In genomic region chr4:106304632-106305031, GRCh38 we compare ENCODE assay signal across 19 cellular contexts. TPM values are rescaled to one million over a fixed set of nuclear protein-coding genes. Genes with fewer than 3 reads are reported as not detected.
DNase-seq lines count a peak whose midpoint lies in the region; ATAC-seq, FAIRE-seq and TF ChIP-seq lines count a peak whose summit lies in the region.
"Had no signal": no experiment of that assay in that cellular context is flagged by ENCODE, and none has a peak within 500 bp of the region (broad histone marks: within the 10 kb centered on the region; RNA-seq: fewer than 3 reads in every experiment).

No MANE protein-coding gene starts in this region.

- H3K27ac ChIP-seq in cardiac muscle cell: peak overlapping the region; percentile 39
- peak overlapping the region; percentile 51; the same call in 1 of the 2 replicates for H3K27ac ChIP-seq in HUES6 (ENCODE audit: low read depth, low read length)
- H3K27ac ChIP-seq: 22Rv1, A549 had no signal

- no peak for DNase-seq in cardiac muscle cell (ENCODE audit: low read depth in 1 of 2, low spot score in 1 of 2)
- DNase-seq in Right ventricle myocardium superior: no peak
- DNase-seq in WTC11 (ENCODE audit: low spot score): no peak
- no peak for DNase-seq in neural crest cell (ENCODE audit: low read depth, low spot score)
- DNase-seq in H54 (ENCODE audit: insufficient read length, low spot score): no peak
- DNase-seq in GM13977 (ENCODE audit: low spot score): no peak
- DNase-seq: AML-193; Calu3; CD4-positive, alpha-beta memory T cell; DND-41; EL; GOT3; H9 had no signal

- H3K27me3 ChIP-seq in cardiac muscle cell: no peaks in the 10 kb centered on the region
- H3K27me3 ChIP-seq in HUES6 (ENCODE audit: control insufficient read depth, insufficient read depth, low read length): no peaks in the 10 kb centered on the region

- H3K4me1 Mint-ChIP-seq in WTC11 (peaks cover 38% of the 10 kb centered on the region), neural crest cell (no peaks in the 10 kb centered on the region)

- H3K27ac Mint-ChIP-seq in WTC11 (peak overlapping the region; percentile 68; the same call in 1 of the 2 replicates), neural crest cell (ENCODE audit: unreplicated experiment) (peak overlapping the region; percentile 8)
- H3K27ac Mint-ChIP-seq: CD4-positive, alpha-beta memory T cell had no signal

- H3K36me3 Mint-ChIP-seq in WTC11 (peaks cover 16% of the 10 kb centered on the region), neural crest cell (ENCODE audit: low read depth) (peaks cover 9% of the 10 kb centered on the region)

- intact Hi-C loops in Right ventricle myocardium superior (cut with DNase I): no loop called here

- H3K9me3 ChIP-seq in cardiac muscle cell (ENCODE audit: low read depth) (no peaks in the 10 kb centered on the region), HUES6 (ENCODE audit: control insufficient read depth, insufficient read depth, low read depth, low read length) (no peaks in the 10 kb centered on the region)
- H3K9me3 ChIP-seq: A549 had no signal

- no peaks in the 10 kb centered on the region for H3K27me3 Mint-ChIP-seq in WTC11 (ENCODE audit: low read depth)
- no peaks in the 10 kb centered on the region for H3K27me3 Mint-ChIP-seq in neural crest cell (ENCODE audit: low read depth)
- H3K27me3 Mint-ChIP-seq: CD4-positive, alpha-beta memory T cell had no signal

- H3K4me1 ChIP-seq in cardiac muscle cell (ENCODE audit: low read depth): peaks cover 12% of the 10 kb centered on the region
- H3K4me1 ChIP-seq in HUES6 (ENCODE audit: control insufficient read depth, insufficient read depth, low read length): peaks cover 34% of the 10 kb centered on the region
- H3K4me1 ChIP-seq: A549 had no signal

- H3K4me3 ChIP-seq in cardiac muscle cell (no peak overlapping the region), HUES6 (ENCODE audit: low read depth, low read length) (no peak overlapping the region)
- H3K4me3 ChIP-seq: A549, GM12878 had no signal

- no peak for TF ChIP-seq POLR2A in H54 (IDR thresholded peaks at IDR 0.05; ENCODE audit: low read depth, low read length)

- H3K36me3 ChIP-seq in cardiac muscle cell (peaks cover 22% of the 10 kb centered on the region), HUES6 (ENCODE audit: control insufficient read depth, insufficient read depth, low read length) (peaks cover 15% of the 10 kb centered on the region)

- H3K4me3 Mint-ChIP-seq in WTC11 (no peak overlapping the region), neural crest cell (no peak overlapping the region)
- H3K4me3 Mint-ChIP-seq: CD14-positive monocyte; CD4-positive, alpha-beta memory T cell; H9 had no signal

- CTCF ChIA-PET in WTC11 (lab: Charles Lee): no interaction called here

- ATAC-seq in Right ventricle myocardium superior (ENCODE audit: poor library complexity): no peak
- no peak for ATAC-seq in WTC11
- no peak for ATAC-seq in HG03280 (IDR thresholded peaks at IDR 0.05; ENCODE audit: unreplicated experiment)
- ATAC-seq: A549 had no signal

- TF ChIP-seq CTCF in cardiac muscle cell (IDR thresholded peaks at IDR 0.05; ENCODE audit: low read depth, low read length) (no peak), WTC11 (IDR thresholded peaks at IDR 0.05) (no peak), neural crest cell (conservative IDR thresholded peaks at IDR 0.05) (no peak), GM13977 (IDR thresholded peaks at IDR 0.05; ENCODE audit: extremely low read depth, insufficient read depth, missing control alignments) (no peak)

- FAIRE-seq in H54 (lab: Jason Lieb, UNC): no peak
- FAIRE-seq: A549, GM12878 had no signal

- no peak overlapping the region for H3K9ac ChIP-seq in HUES6 (ENCODE audit: low read length)

- POLR2A ChIA-PET in WTC11 (lab: Charles Lee): no interaction called here

- peaks cover 6% of the 10 kb centered on the region for H3K9me3 Mint-ChIP-seq in WTC11
- H3K9me3 Mint-ChIP-seq in neural crest cell: peaks cover 2% of the 10 kb centered on the region
- H3K9me3 Mint-ChIP-seq: H9 had no signal

- in situ Hi-C loops in GM13977 (cut with MboI; ENCODE audit: low pct_unique_long_range_greater_than_20kb, low sequenced_read_pairs, unreplicated experiment): no loop called here

TF ChIP-seq in WTC11, 78 proteins besides CTCF, POLR2A, EP300 and RAD21:
- TF ChIP-seq RORB (CRISPR knock-in tag; IDR thresholded peaks at IDR 0.05) (no peak), ATF3 (CRISPR knock-in tag; conservative IDR thresholded peaks at IDR 0.05) (no peak), NFE2L1 (CRISPR knock-in tag; IDR thresholded peaks at IDR 0.05) (no peak), FOXK1 (CRISPR knock-in tag; IDR thresholded peaks at IDR 0.05) (no peak), OVOL2 (CRISPR knock-in tag; IDR thresholded peaks at IDR 0.05; ENCODE audit: borderline replicate concordance) (no peak), ELF4 (CRISPR knock-in tag; IDR thresholded peaks at IDR 0.05; ENCODE audit: low read depth) (no peak), ZNF281 (CRISPR knock-in tag; IDR thresholded peaks at IDR 0.05) (no peak), IRF1 (CRISPR knock-in tag; IDR thresholded peaks at IDR 0.05) (no peak)

RNA-seq across cellular contexts. Expression of gene TBCK, which starts 11.4 kb away (rescaled TPM):
- total RNA-seq in cardiac muscle cell (34.1 and 36.1 TPM in 2 replicates), Right ventricle myocardium superior (17.0 TPM), WTC11 (2021) (26.3 to 30.5 TPM (median 28.6 TPM) in 3 replicates), neural crest cell (42.0 and 47.6 TPM in 2 replicates)
- polyA plus RNA-seq in cardiac muscle cell: 32.6 and 36.9 TPM in 2 replicates

RNA-seq across cellular contexts. Expression of gene AIMP1, which starts 11.7 kb away (rescaled TPM):
- total RNA-seq in cardiac muscle cell (14.5 and 19.7 TPM in 2 replicates), Right ventricle myocardium superior (37.9 TPM), WTC11 (2021) (51.2 to 53.3 TPM (median 52.5 TPM) in 3 replicates), neural crest cell (32.2 and 34.3 TPM in 2 replicates)
- 49.1 and 70.5 TPM in 2 replicates for polyA plus RNA-seq in cardiac muscle cell
